Comparison of ENCODE assay signal across 13 cellular contexts in the genomic region with DNA sequence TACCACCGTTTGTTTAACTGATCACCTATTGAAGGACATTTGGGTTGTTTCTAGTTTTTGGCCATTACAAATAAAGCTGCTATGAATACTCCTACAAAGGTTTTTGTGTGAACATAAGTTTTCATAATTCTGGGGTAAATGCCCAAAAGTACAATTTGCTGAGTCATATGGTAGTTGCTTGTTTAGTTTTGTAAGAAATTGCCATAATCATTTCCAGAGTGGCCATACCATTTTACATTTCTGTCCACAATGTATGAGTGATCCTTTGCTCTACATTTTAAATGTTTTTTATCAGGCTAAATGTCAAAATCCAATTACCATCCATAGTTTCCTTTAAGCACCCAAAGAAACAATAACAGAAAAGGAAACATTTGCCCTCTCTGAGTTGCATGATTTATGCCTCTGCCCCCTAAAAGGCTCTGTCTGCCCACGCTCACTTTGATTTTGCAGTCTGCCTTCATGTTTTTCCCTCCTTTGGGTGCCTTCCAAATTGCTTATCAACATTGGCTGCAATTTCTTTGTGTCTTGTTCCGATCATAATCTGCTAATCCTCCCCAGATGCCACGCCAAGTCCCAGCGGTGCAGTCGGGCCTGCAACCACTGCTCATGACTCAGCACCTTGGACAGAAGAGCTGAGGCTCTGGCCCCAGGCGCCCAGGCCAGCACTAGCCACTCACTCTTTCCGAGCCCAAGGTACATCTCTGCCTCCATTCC.
DNase-seq lines count a peak whose midpoint lies in the region; ATAC-seq, FAIRE-seq and TF ChIP-seq lines count a peak whose summit lies in the region.
"Had no signal": no experiment of that assay in that cellular context is flagged by ENCODE, and none has a peak within 500 bp of the region (broad histone marks: within the 10 kb centered on the region; RNA-seq: fewer than 3 reads in every experiment).

No MANE protein-coding gene starts in this region.

- H3K4me3 Mint-ChIP-seq in naive thymus-derived CD4-positive, alpha-beta T cell, result no peak overlapping the region

- no peaks in the 10 kb centered on the region for H3K36me3 ChIP-seq in naive thymus-derived CD4-positive, alpha-beta T cell (ENCODE audit: control insufficient read depth in 2 of 3, insufficient read depth in 3 of 3, low read length in 3 of 3)
- H3K36me3 ChIP-seq: gastrocnemius medialis, neutrophil had no signal

- H3K27ac ChIP-seq in naive thymus-derived CD4-positive, alpha-beta T cell (ENCODE audit: low read depth, low read length), result no peak overlapping the region
- H3K27ac ChIP-seq: gastrocnemius medialis, neutrophil had no signal

- no peaks in the 10 kb centered on the region for H3K27me3 Mint-ChIP-seq in naive thymus-derived CD4-positive, alpha-beta T cell

- intact Hi-C loops in posterior vena cava (cut with DNase I), result no loop called here
- intact Hi-C loops in naive thymus-derived CD4-positive, alpha-beta T cell (cut with micrococcal nuclease), result no loop called here

- POLR2A ChIA-PET in naive thymus-derived CD4-positive, alpha-beta T cell (lab: Charles Lee), result no interaction called here

- no peak for ATAC-seq in naive thymus-derived CD4-positive, alpha-beta T cell
- ATAC-seq: gastrocnemius medialis had no signal

- no peaks in the 10 kb centered on the region for H3K4me1 ChIP-seq in naive thymus-derived CD4-positive, alpha-beta T cell (ENCODE audit: control insufficient read depth in 2 of 2, insufficient read depth in 2 of 2, low read length in 2 of 2)
- H3K4me1 ChIP-seq: gastrocnemius medialis had no signal

- peak; percentile 61 for FAIRE-seq in D721Med (lab: Jason Lieb, UNC)
- FAIRE-seq in RCC 7860 (lab: Jason Lieb, UNC), result peak; percentile 18

- CTCF ChIA-PET in naive thymus-derived CD4-positive, alpha-beta T cell (lab: Charles Lee), result no interaction called here

- no peaks in the 10 kb centered on the region for H3K4me1 Mint-ChIP-seq in naive thymus-derived CD4-positive, alpha-beta T cell

- no peak overlapping the region for H3K27ac Mint-ChIP-seq in naive thymus-derived CD4-positive, alpha-beta T cell

- DNase-seq in D721Med (ENCODE audit: insufficient read length, low spot score) (no peak), RCC 7860 (ENCODE audit: low spot score) (peak; percentile 44), fibroblast of peridontal ligament (ENCODE audit: extremely low read depth) (peak; percentile 89), posterior vena cava (ENCODE audit: low spot score) (peak; percentile 95), UCSD-AML1 (lab: John Stamatoyannopoulos, UW; ENCODE audit: unreplicated experiment) (no peak), NCI-H2227 treated with DMSO at 0.1 percent for 48 hours (lab: John Stamatoyannopoulos, UW) (no peak), NCI-H748 treated with DMSO at 0.1 percent for 48 hours (lab: John Stamatoyannopoulos, UW) (no peak)
- DNase-seq in naive thymus-derived CD4-positive, alpha-beta T cell, result no peak
- DNase-seq: activated T-cell treated with anti-CD3 and anti-CD28 coated beads, Interleukin-2, amount 50 U/mL, for 1 hour; gastrocnemius medialis; SHP77 treated with DMSO at 0.1 percent for 48 hours; stimulated activated naive CD4-positive, alpha-beta T cell had no signal

- H3K27me3 ChIP-seq in naive thymus-derived CD4-positive, alpha-beta T cell (ENCODE audit: control insufficient read depth in 2 of 2, insufficient read depth in 2 of 2, low read length in 2 of 2), result no peaks in the 10 kb centered on the region
- H3K27me3 ChIP-seq: gastrocnemius medialis, neutrophil had no signal

- peaks cover 0 to 3% (median 0%) of the 10 kb centered on the region in 11 donors for H3K9me3 Mint-ChIP-seq in naive thymus-derived CD4-positive, alpha-beta T cell

- no peak overlapping the region for H3K4me3 ChIP-seq in naive thymus-derived CD4-positive, alpha-beta T cell (ENCODE audit: low read length)
- H3K4me3 ChIP-seq: gastrocnemius medialis had no signal

- H3K36me3 Mint-ChIP-seq in naive thymus-derived CD4-positive, alpha-beta T cell, result no peaks in the 10 kb centered on the region

- H3K9me3 ChIP-seq in naive thymus-derived CD4-positive, alpha-beta T cell (ENCODE audit: control insufficient read depth in 2 of 3, low read length in 3 of 3), result peaks cover 0 to 6% (median 0%) of the 10 kb centered on the region in 3 experiments
- H3K9me3 ChIP-seq: gastrocnemius medialis, neutrophil had no signal

- TF ChIP-seq CTCF in D721Med (IDR thresholded peaks at IDR 0.05; ENCODE audit: insufficient read depth, missing control alignments), result no peak

Comparison
In these comparisons a context has a peak if more than half of its experiments do, and no peak if none do; other contexts are left out.
1. DNase-seq: peak in RCC 7860 (single experiment), fibroblast of peridontal ligament (single experiment) and posterior vena cava (single experiment); none in D721Med (single experiment), UCSD-AML1 (single experiment), naive thymus-derived CD4-positive, alpha-beta T cell (0 of 9), NCI-H2227 treated with DMSO at 0.1 percent for 48 hours (single experiment) and NCI-H748 treated with DMSO at 0.1 percent for 48 hours (single experiment).